Comparison of ENCODE assay signal across 2 cellular contexts in genomic region chr3:61940241-61940640, GRCh38.
TF ChIP-seq lines count a peak whose summit lies in the region.

No MANE protein-coding gene starts in this region.

TF ChIP-seq in GM23338, 12 proteins besides CTCF, POLR2A, EP300 and RAD21:
- no peak for TF ChIP-seq REST (IDR thresholded peaks at IDR 0.05; ENCODE audit: unreplicated experiment)
- no peak for TF ChIP-seq JUNB (IDR thresholded peaks at IDR 0.05; ENCODE audit: unreplicated experiment)
- TF ChIP-seq CREB1 (CRISPR knock-in tag; IDR thresholded peaks at IDR 0.05; ENCODE audit: low read depth): no peak

TF ChIP-seq in neural cell, 6 proteins besides CTCF, POLR2A, EP300 and RAD21 (continued from another document):
- no peak for TF ChIP-seq REST (IDR thresholded peaks at IDR 0.05; ENCODE audit: borderline replicate concordance)
